In genomic region chr5:132480546-132481242, GRCh38 we compare ENCODE assay signal across 17 cellular contexts. TPM values are rescaled to one million over a fixed set of nuclear protein-coding genes. Genes with fewer than 3 reads are reported as not detected.
DNase-seq lines count a peak whose midpoint lies in the region; ATAC-seq and TF ChIP-seq lines count a peak whose summit lies in the region.
"Had no signal": no experiment of that assay in that cellular context is flagged by ENCODE, and none has a peak within 500 bp of the region (broad histone marks: within the 10 kb centered on the region; RNA-seq: fewer than 3 reads in every experiment).

No MANE protein-coding gene starts in this region.

- peaks cover under 1% of the 10 kb centered on the region for H3K36me3 Mint-ChIP-seq in T-helper 17 cell (ENCODE audit: low read depth)
- peaks cover 99% of the 10 kb centered on the region for H3K36me3 Mint-ChIP-seq in central memory CD8-positive, alpha-beta T cell (ENCODE audit: insufficient read depth)
- peaks cover 19% of the 10 kb centered on the region for H3K36me3 Mint-ChIP-seq in endodermal cell (ENCODE audit: low read depth)

- peak; percentile 0 for ATAC-seq in T-helper 17 cell
- no peak for ATAC-seq in central memory CD8-positive, alpha-beta T cell (replicated peaks; ENCODE audit: extremely low read depth, poor library complexity, severe bottlenecking)
- ATAC-seq in stimulated activated naive CD8-positive, alpha-beta T cell treated with anti-CD3 and anti-CD28 coated beads, Interleukin-15, amount 100 ng/mL, for 72 hours: peak; percentile 2

- intact Hi-C loops in A673 (cut with micrococcal nuclease; ENCODE audit: unreplicated experiment): no loop called here

- TF ChIP-seq CTCF in A673 (conservative IDR thresholded peaks at IDR 0.05; ENCODE audit: low read depth, low read length) (no peak), endodermal cell (conservative IDR thresholded peaks at IDR 0.05) (no peak)

- no TSS peak for BruUV-seq in A673 (replicated peaks; lab: Mats Ljungman, UMichigan)

- H3K4me1 ChIP-seq in A673 (ENCODE audit: insufficient read depth, low read length, poor library complexity, severe bottlenecking) (no peaks in the 10 kb centered on the region), endodermal cell (ENCODE audit: control insufficient read depth, insufficient read depth, low read length) (no peaks in the 10 kb centered on the region)

- POLR2A ChIA-PET in A673 (lab: Charles Lee; ENCODE audit: low non-redundant PET): no interaction called here

- WGBS in endodermal cell (ENCODE audit: insufficient coverage in 1 of 2, insufficient read length in 1 of 2), 2 experiments: 92 to 93% methylated on average over 5 to 8 of the region's 8 CpGs

- peak; percentile 37 for DNase-seq in activated T-cell treated with anti-CD3 and anti-CD28 coated beads, Interleukin-2, amount 50 U/mL, for 1 hour
- DNase-seq in activated T-cell treated with anti-CD3 and anti-CD28 coated beads for 4 hours: no peak
- DNase-seq in T-helper 17 cell: peak in 2 of 3 donors; percentile 8 to 17
- no peak for DNase-seq in central memory CD8-positive, alpha-beta T cell (ENCODE audit: low spot score in 2 of 2)
- no peak for DNase-seq in stimulated activated naive CD8-positive, alpha-beta T cell treated with anti-CD3 and anti-CD28 coated beads, Interleukin-15, amount 100 ng/mL, for 72 hours
- no peak for DNase-seq in A673 (ENCODE audit: low spot score)
- no peak for DNase-seq in hepatic stellate cell (ENCODE audit: low spot score)
- no peak for DNase-seq in endodermal cell
- DNase-seq: ACHN; activated CD4-positive, CD25-positive, alpha-beta regulatory T cell treated with anti-CD3 and anti-CD28 coated beads, Interleukin-2, amount 50 U/mL, for 72 hours; amygdala; dermis blood vessel endothelial cell; DMS 273 treated with DMSO at 0.1 percent for 48 hours; NCI-H1436; NCI-H69 had no signal

- H3K4me3 Mint-ChIP-seq in T-helper 17 cell (peak overlapping the region; percentile 69), endodermal cell (no peak overlapping the region)
- H3K4me3 Mint-ChIP-seq in central memory CD8-positive, alpha-beta T cell: peak overlapping the region; percentile 50
- H3K4me3 Mint-ChIP-seq in stimulated activated naive CD8-positive, alpha-beta T cell treated with anti-CD3 and anti-CD28 coated beads, Interleukin-15, amount 100 ng/mL, for 72 hours: no peak overlapping the region
- H3K4me3 Mint-ChIP-seq: GM23338 had no signal

- H3K36me3 ChIP-seq in A673 (ENCODE audit: insufficient read depth, low read length, poor library complexity, severe bottlenecking) (peaks cover 4% of the 10 kb centered on the region), endodermal cell (ENCODE audit: control insufficient read depth, insufficient read depth, low read length) (peaks cover 8% of the 10 kb centered on the region)

- CTCF ChIA-PET in A673 (lab: Charles Lee): no interaction called here

- peak overlapping the region; percentile 100 for H3K27ac Mint-ChIP-seq in T-helper 17 cell
- H3K27ac Mint-ChIP-seq in central memory CD8-positive, alpha-beta T cell (ENCODE audit: low read depth): peak overlapping the region; percentile 100
- H3K27ac Mint-ChIP-seq in stimulated activated naive CD8-positive, alpha-beta T cell treated with anti-CD3 and anti-CD28 coated beads, Interleukin-15, amount 100 ng/mL, for 72 hours: peak overlapping the region in 1 of 2 donors; percentile 98
- no peak overlapping the region for H3K27ac Mint-ChIP-seq in endodermal cell
- H3K27ac Mint-ChIP-seq: GM23338 had no signal

- H3K27ac ChIP-seq in A673 (ENCODE audit: low read depth, low read length, poor library complexity, severe bottlenecking) (no peak overlapping the region), endodermal cell (ENCODE audit: low read depth, low read length) (no peak overlapping the region)
- H3K27ac ChIP-seq: SJSA1 had no signal

- H3K4me1 Mint-ChIP-seq in T-helper 17 cell (peaks cover 66% of the 10 kb centered on the region), endodermal cell (no peaks in the 10 kb centered on the region)
- H3K4me1 Mint-ChIP-seq in central memory CD8-positive, alpha-beta T cell: peaks cover 76% of the 10 kb centered on the region
- peaks cover 93% of the 10 kb centered on the region for H3K4me1 Mint-ChIP-seq in stimulated activated naive CD8-positive, alpha-beta T cell treated with anti-CD3 and anti-CD28 coated beads, Interleukin-15, amount 100 ng/mL, for 72 hours
- H3K4me1 Mint-ChIP-seq: GM23338 had no signal

- H3K9me3 Mint-ChIP-seq in central memory CD8-positive, alpha-beta T cell: no peaks in the 10 kb centered on the region
- H3K9me3 Mint-ChIP-seq in stimulated activated naive CD8-positive, alpha-beta T cell treated with anti-CD3 and anti-CD28 coated beads, Interleukin-15, amount 100 ng/mL, for 72 hours: no peaks in the 10 kb centered on the region
- H3K9me3 Mint-ChIP-seq in endodermal cell: no peaks in the 10 kb centered on the region
- H3K9me3 Mint-ChIP-seq: GM23338 had no signal

- no peaks in the 10 kb centered on the region for H3K27me3 Mint-ChIP-seq in T-helper 17 cell
- H3K27me3 Mint-ChIP-seq in central memory CD8-positive, alpha-beta T cell: no peaks in the 10 kb centered on the region
- no peaks in the 10 kb centered on the region for H3K27me3 Mint-ChIP-seq in stimulated activated naive CD8-positive, alpha-beta T cell treated with anti-CD3 and anti-CD28 coated beads, Interleukin-15, amount 100 ng/mL, for 72 hours
- no peaks in the 10 kb centered on the region for H3K27me3 Mint-ChIP-seq in endodermal cell (ENCODE audit: insufficient read depth)

- H3K9me3 ChIP-seq in T-helper 17 cell (ENCODE audit: control insufficient read depth, low read length, poor library complexity, severe bottlenecking) (no peaks in the 10 kb centered on the region), A673 (ENCODE audit: low read depth, low read length, poor library complexity, severe bottlenecking) (no peaks in the 10 kb centered on the region), endodermal cell (ENCODE audit: control insufficient read depth, low read length) (no peaks in the 10 kb centered on the region)
- H3K9me3 ChIP-seq: SJSA1 had no signal

- H3K4me3 ChIP-seq in A673 (ENCODE audit: low read depth, low read length, poor library complexity, severe bottlenecking) (no peak overlapping the region), endodermal cell (ENCODE audit: low read length) (no peak overlapping the region)
- H3K4me3 ChIP-seq: GM23338, SJSA1 had no signal

- H3K9ac ChIP-seq in endodermal cell (ENCODE audit: extremely low read depth, low read length, poor library complexity, severe bottlenecking): no peak overlapping the region

- H3K27me3 ChIP-seq in A673 (replicated peaks; ENCODE audit: insufficient read depth, low read depth, low read length, poor library complexity) (no peaks in the 10 kb centered on the region), endodermal cell (ENCODE audit: control insufficient read depth, insufficient read depth, low read length, poor library complexity, severe bottlenecking) (no peaks in the 10 kb centered on the region)
- H3K27me3 ChIP-seq: SJSA1 had no signal

RNA-seq across cellular contexts. Expression of gene IRF1, which starts 9.9 kb away (rescaled TPM):
- total RNA-seq in T-helper 17 cell (100 to 1,000 TPM; 590 to 639 TPM), A673 (2021) (5.7 and 6.9 TPM in 2 replicates), endodermal cell (1 to 10 TPM; 5.6 to 7.3 TPM)
- polyA plus RNA-seq in endodermal cell (2013, experiment 1 of 2): 2.2 TPM
- 4.5 TPM for polyA plus RNA-seq in endodermal cell (2013, experiment 2 of 2)

Comparison
In these comparisons a context has a peak if more than half of its experiments do, and no peak if none do; other contexts are left out.
1. DNase-seq: peak in activated T-cell treated with anti-CD3 and anti-CD28 coated beads, Interleukin-2, amount 50 U/mL, for 1 hour (single experiment) and T-helper 17 cell (2 of 3); none in activated T-cell treated with anti-CD3 and anti-CD28 coated beads for 4 hours (single experiment), central memory CD8-positive, alpha-beta T cell (0 of 2), stimulated activated naive CD8-positive, alpha-beta T cell treated with anti-CD3 and anti-CD28 coated beads, Interleukin-15, amount 100 ng/mL, for 72 hours (0 of 2), A673 (single experiment), hepatic stellate cell (single experiment) and endodermal cell (single experiment).
2. H3K4me3 Mint-ChIP-seq: peak in T-helper 17 cell (single experiment) and central memory CD8-positive, alpha-beta T cell (single experiment); none in stimulated activated naive CD8-positive, alpha-beta T cell treated with anti-CD3 and anti-CD28 coated beads, Interleukin-15, amount 100 ng/mL, for 72 hours (0 of 2) and endodermal cell (single experiment).
3. RNA of gene IRF1, which starts 9.9 kb away (total RNA-seq): 590 to 639 TPM in T-helper 17 cell; 5.6 to 7.3 TPM in endodermal cell and 5.7 to 6.9 TPM in A673; every median in the first group is over 10 times any median in the second.